1 cellular context compared by ENCODE assay signal in the genomic region with DNA sequence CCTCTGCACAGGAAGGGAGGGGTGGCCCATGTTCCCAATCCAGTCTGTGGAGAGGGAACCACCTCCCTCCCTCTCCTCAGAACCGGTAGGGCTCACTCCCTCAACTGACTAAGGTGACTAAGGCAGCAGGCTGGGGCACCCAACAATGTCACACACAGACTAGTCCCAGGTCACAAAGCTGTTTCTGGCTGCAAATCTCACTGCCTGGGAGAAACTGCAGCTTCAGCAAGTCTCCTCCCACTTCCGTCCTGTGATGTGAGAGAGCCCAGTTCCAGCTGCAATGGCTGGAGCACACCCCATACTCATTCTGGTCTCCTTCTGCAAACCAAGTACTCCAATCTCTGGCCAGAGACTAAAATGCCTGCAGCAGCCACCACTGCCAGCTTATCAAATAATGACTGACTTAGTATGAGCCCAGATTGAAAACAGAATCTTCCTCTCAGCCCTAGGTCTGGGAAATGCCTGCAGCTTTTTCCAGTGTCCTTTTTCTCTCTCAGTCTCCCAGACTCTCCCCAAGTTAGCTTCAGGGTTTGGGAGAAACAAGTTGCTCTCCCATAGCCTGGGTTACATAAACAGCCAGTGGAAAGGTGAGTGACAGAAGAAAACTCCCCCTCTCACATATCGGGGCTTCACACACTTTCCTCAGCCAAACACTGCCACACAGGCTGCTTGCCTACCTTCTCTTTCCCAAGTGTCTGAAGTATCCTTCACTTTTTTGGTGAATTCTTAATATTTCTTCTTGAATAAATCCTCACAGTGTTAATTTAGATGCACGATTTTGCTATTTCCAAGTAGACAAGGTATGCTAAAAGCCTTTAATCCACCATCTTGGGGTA.
A peak's percentile ranks its signal among the peaks of the same experiment; 100 is the strongest.
TF ChIP-seq lines count a peak whose summit lies in the region.

No MANE protein-coding gene starts in this region.

TF ChIP-seq in HEK293, 187 proteins besides CTCF, POLR2A, EP300 and RAD21 (continued from another document):
- TF ChIP-seq, protein P1, sequence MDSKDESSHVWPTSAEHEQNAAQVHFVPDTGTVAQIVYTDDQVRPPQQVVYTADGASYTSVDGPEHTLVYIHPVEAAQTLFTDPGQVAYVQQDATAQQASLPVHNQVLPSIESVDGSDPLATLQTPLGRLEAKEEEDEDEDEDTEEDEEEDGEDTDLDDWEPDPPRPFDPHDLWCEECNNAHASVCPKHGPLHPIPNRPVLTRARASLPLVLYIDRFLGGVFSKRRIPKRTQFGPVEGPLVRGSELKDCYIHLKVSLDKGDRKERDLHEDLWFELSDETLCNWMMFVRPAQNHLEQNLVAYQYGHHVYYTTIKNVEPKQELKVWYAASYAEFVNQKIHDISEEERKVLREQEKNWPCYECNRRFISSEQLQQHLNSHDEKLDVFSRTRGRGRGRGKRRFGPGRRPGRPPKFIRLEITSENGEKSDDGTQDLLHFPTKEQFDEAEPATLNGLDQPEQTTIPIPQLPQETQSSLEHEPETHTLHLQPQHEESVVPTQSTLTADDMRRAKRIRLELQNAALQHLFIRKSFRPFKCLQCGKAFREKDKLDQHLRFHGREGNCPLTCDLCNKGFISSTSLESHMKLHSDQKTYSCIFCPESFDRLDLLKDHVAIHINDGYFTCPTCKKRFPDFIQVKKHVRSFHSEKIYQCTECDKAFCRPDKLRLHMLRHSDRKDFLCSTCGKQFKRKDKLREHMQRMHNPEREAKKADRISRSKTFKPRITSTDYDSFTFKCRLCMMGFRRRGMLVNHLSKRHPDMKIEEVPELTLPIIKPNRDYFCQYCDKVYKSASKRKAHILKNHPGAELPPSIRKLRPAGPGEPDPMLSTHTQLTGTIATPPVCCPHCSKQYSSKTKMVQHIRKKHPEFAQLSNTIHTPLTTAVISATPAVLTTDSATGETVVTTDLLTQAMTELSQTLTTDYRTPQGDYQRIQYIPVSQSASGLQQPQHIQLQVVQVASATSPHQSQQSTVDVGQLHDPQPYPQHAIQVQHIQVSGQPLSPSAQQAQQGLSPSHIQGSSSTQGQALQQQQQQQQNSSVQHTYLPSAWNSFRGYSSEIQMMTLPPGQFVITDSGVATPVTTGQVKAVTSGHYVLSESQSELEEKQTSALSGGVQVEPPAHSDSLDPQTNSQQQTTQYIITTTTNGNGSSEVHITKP (tag by site-specific recombination; IDR thresholded peaks at IDR 0.05): peak; percentile 39; the same call in 1 of the 2 replicates
- no peak for TF ChIP-seq ZNF169 (tag by site-specific recombination; IDR thresholded peaks at IDR 0.05)
- no peak for TF ChIP-seq ZNF248 (tag by site-specific recombination; IDR thresholded peaks at IDR 0.05)
- TF ChIP-seq ZNF560 (tag by site-specific recombination; IDR thresholded peaks at IDR 0.05; ENCODE audit: borderline replicate concordance): no peak
- TF ChIP-seq ZNF175 (tag by site-specific recombination; IDR thresholded peaks at IDR 0.05): no peak
- no peak for TF ChIP-seq ZNF707 (tag by site-specific recombination; IDR thresholded peaks at IDR 0.05)
- TF ChIP-seq ZNF394 (tag by site-specific recombination; IDR thresholded peaks at IDR 0.05; ENCODE audit: borderline replicate concordance): no peak
- TF ChIP-seq ZBTB21 (tag by site-specific recombination; IDR thresholded peaks at IDR 0.05): no peak
- no peak for TF ChIP-seq ZNF184 (tag by site-specific recombination; IDR thresholded peaks at IDR 0.05)
- TF ChIP-seq, protein P2, sequence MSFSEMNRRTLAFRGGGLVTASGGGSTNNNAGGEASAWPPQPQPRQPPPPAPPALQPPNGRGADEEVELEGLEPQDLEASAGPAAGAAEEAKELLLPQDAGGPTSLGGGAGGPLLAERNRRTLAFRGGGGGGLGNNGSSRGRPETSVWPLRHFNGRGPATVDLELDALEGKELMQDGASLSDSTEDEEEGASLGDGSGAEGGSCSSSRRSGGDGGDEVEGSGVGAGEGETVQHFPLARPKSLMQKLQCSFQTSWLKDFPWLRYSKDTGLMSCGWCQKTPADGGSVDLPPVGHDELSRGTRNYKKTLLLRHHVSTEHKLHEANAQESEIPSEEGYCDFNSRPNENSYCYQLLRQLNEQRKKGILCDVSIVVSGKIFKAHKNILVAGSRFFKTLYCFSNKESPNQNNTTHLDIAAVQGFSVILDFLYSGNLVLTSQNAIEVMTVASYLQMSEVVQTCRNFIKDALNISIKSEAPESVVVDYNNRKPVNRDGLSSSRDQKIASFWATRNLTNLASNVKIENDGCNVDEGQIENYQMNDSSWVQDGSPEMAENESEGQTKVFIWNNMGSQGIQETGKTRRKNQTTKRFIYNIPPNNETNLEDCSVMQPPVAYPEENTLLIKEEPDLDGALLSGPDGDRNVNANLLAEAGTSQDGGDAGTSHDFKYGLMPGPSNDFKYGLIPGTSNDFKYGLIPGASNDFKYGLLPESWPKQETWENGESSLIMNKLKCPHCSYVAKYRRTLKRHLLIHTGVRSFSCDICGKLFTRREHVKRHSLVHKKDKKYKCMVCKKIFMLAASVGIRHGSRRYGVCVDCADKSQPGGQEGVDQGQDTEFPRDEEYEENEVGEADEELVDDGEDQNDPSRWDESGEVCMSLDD (tag by site-specific recombination; IDR thresholded peaks at IDR 0.05): no peak
- TF ChIP-seq ZNF629 (tag by site-specific recombination; IDR thresholded peaks at IDR 0.05): no peak
- no peak for TF ChIP-seq RBAK (tag by site-specific recombination; IDR thresholded peaks at IDR 0.05)
- no peak for TF ChIP-seq ZNF660 (tag by site-specific recombination; IDR thresholded peaks at IDR 0.05)
- TF ChIP-seq, protein P3, sequence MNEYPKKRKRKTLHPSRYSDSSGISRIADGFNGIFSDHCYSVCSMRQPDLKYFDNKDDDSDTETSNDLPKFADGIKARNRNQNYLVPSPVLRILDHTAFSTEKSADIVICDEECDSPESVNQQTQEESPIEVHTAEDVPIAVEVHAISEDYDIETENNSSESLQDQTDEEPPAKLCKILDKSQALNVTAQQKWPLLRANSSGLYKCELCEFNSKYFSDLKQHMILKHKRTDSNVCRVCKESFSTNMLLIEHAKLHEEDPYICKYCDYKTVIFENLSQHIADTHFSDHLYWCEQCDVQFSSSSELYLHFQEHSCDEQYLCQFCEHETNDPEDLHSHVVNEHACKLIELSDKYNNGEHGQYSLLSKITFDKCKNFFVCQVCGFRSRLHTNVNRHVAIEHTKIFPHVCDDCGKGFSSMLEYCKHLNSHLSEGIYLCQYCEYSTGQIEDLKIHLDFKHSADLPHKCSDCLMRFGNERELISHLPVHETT (tag by site-specific recombination; IDR thresholded peaks at IDR 0.05): no peak
- TF ChIP-seq, protein P4, sequence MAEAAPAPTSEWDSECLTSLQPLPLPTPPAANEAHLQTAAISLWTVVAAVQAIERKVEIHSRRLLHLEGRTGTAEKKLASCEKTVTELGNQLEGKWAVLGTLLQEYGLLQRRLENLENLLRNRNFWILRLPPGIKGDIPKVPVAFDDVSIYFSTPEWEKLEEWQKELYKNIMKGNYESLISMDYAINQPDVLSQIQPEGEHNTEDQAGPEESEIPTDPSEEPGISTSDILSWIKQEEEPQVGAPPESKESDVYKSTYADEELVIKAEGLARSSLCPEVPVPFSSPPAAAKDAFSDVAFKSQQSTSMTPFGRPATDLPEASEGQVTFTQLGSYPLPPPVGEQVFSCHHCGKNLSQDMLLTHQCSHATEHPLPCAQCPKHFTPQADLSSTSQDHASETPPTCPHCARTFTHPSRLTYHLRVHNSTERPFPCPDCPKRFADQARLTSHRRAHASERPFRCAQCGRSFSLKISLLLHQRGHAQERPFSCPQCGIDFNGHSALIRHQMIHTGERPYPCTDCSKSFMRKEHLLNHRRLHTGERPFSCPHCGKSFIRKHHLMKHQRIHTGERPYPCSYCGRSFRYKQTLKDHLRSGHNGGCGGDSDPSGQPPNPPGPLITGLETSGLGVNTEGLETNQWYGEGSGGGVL (tag by site-specific recombination; IDR thresholded peaks at IDR 0.05): peak; percentile 31; the same call in 1 of the 2 replicates
- TF ChIP-seq ZNF311 (tag by site-specific recombination; IDR thresholded peaks at IDR 0.05; ENCODE audit: borderline replicate concordance): no peak
- TF ChIP-seq ZNF530 (tag by site-specific recombination; IDR thresholded peaks at IDR 0.05; ENCODE audit: low read depth): no peak
- TF ChIP-seq ZNF837 (tag by site-specific recombination; IDR thresholded peaks at IDR 0.05): no peak
- TF ChIP-seq ZBTB17 (tag by site-specific recombination; IDR thresholded peaks at IDR 0.05): peak; percentile 24; the same call in 1 of the 2 replicates
- no peak for TF ChIP-seq KLF10 (tag by site-specific recombination; IDR thresholded peaks at IDR 0.05)
- no peak for TF ChIP-seq ZNF19 (tag by site-specific recombination; IDR thresholded peaks at IDR 0.05; ENCODE audit: low read depth)
- TF ChIP-seq, protein P5, sequence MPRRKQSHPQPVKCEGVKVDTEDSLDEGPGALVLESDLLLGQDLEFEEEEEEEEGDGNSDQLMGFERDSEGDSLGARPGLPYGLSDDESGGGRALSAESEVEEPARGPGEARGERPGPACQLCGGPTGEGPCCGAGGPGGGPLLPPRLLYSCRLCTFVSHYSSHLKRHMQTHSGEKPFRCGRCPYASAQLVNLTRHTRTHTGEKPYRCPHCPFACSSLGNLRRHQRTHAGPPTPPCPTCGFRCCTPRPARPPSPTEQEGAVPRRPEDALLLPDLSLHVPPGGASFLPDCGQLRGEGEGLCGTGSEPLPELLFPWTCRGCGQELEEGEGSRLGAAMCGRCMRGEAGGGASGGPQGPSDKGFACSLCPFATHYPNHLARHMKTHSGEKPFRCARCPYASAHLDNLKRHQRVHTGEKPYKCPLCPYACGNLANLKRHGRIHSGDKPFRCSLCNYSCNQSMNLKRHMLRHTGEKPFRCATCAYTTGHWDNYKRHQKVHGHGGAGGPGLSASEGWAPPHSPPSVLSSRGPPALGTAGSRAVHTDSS (tag by site-specific recombination; IDR thresholded peaks at IDR 0.05): no peak
- TF ChIP-seq ZNF792 (tag by site-specific recombination; IDR thresholded peaks at IDR 0.05): no peak
- TF ChIP-seq ZNF112 (tag by site-specific recombination; IDR thresholded peaks at IDR 0.05): no peak
- TF ChIP-seq ZNF354C (tag by site-specific recombination; IDR thresholded peaks at IDR 0.05; ENCODE audit: borderline replicate concordance, low read depth): no peak
- TF ChIP-seq ZBTB48 (tag by site-specific recombination; IDR thresholded peaks at IDR 0.05): no peak
- TF ChIP-seq ZNF10 (tag by site-specific recombination; IDR thresholded peaks at IDR 0.05): peak; percentile 50; the same call in 1 of the 2 replicates
- TF ChIP-seq ZNF404 (tag by site-specific recombination; IDR thresholded peaks at IDR 0.05): no peak
- no peak for TF ChIP-seq ZNF521 (tag by site-specific recombination; IDR thresholded peaks at IDR 0.05)
- TF ChIP-seq, protein P6, sequence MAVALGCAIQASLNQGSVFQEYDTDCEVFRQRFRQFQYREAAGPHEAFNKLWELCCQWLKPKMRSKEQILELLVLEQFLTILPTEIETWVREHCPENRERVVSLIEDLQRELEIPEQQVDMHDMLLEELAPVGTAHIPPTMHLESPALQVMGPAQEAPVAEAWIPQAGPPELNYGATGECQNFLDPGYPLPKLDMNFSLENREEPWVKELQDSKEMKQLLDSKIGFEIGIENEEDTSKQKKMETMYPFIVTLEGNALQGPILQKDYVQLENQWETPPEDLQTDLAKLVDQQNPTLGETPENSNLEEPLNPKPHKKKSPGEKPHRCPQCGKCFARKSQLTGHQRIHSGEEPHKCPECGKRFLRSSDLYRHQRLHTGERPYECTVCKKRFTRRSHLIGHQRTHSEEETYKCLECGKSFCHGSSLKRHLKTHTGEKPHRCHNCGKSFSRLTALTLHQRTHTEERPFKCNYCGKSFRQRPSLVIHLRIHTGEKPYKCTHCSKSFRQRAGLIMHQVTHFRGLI (tag by site-specific recombination; IDR thresholded peaks at IDR 0.05): 0 out of 2 replicates have a peak, but pooled peaks have one; percentile 22
- TF ChIP-seq KLF7 (tag by site-specific recombination; IDR thresholded peaks at IDR 0.05; ENCODE audit: borderline replicate concordance): no peak
